15 cellular contexts compared by ENCODE assay signal in genomic region chr9:21616082-21616778, GRCh38.
A peak's percentile ranks its signal among the peaks of the same experiment; 100 is the strongest.
DNase-seq lines count a peak whose midpoint lies in the region; ATAC-seq, FAIRE-seq and TF ChIP-seq lines count a peak whose summit lies in the region.
"Had no signal": no experiment of that assay in that cellular context is flagged by ENCODE, and none has a peak within 500 bp of the region (broad histone marks: within the 10 kb centered on the region; RNA-seq: fewer than 3 reads in every experiment).

No MANE protein-coding gene starts in this region.

- no peaks in the 10 kb centered on the region for H3K36me3 Mint-ChIP-seq in glutamatergic neuron (ENCODE audit: unreplicated experiment)
- H3K36me3 Mint-ChIP-seq: naive thymus-derived CD4-positive, alpha-beta T cell had no signal

- peak; percentile 83 for DNase-seq in AG20443 (ENCODE audit: low spot score)
- DNase-seq in HTR-8/SVneo (ENCODE audit: insufficient read length, low spot score), result peak; percentile 54
- DNase-seq in brain microvascular endothelial cell, result peak; percentile 95
- DNase-seq in left lung, result no peak
- no peak for DNase-seq in NK-92 treated with Interleukin-12 subunit alpha and Interleukin-12 subunit beta, amount 100 ng/mL, for 24 hours (lab: John Stamatoyannopoulos, UW)
- DNase-seq in GM12891 (ENCODE audit: insufficient read length, low spot score), result no peak
- no peak for DNase-seq in 8988T
- DNase-seq in glutamatergic neuron, result no peak
- DNase-seq: activated T-cell treated with anti-CD3 and anti-CD28 coated beads, Interleukin-2, amount 50 U/mL, for 24 hours; COR-L47; naive thymus-derived CD4-positive, alpha-beta T cell; NCI-H1417 treated with DMSO at 0.1 percent for 48 hours; stimulated activated naive CD4-positive, alpha-beta T cell had no signal

- no peaks in the 10 kb centered on the region for H3K9me3 Mint-ChIP-seq in glutamatergic neuron (ENCODE audit: unreplicated experiment)
- H3K9me3 Mint-ChIP-seq: activated T-cell treated with anti-CD3 and anti-CD28 coated beads, Interleukin-2, amount 50 U/mL, for 24 hours had no signal

- in situ Hi-C loops in brain microvascular endothelial cell (cut with HindIII; ENCODE audit: low pct_ligation_motif_present, low sequenced_read_pairs), result no loop called here

- peak overlapping the region; percentile 83 for H3K27ac ChIP-seq in brain microvascular endothelial cell
- H3K27ac ChIP-seq in left lung, result no peak overlapping the region

- H3K36me3 ChIP-seq in brain microvascular endothelial cell (replicated peaks) (no peaks in the 10 kb centered on the region), left lung (no peaks in the 10 kb centered on the region)

- H3K27ac Mint-ChIP-seq in glutamatergic neuron (ENCODE audit: unreplicated experiment), result no peak overlapping the region
- H3K27ac Mint-ChIP-seq: activated T-cell treated with anti-CD3 and anti-CD28 coated beads, Interleukin-2, amount 50 U/mL, for 24 hours; naive thymus-derived CD4-positive, alpha-beta T cell had no signal

- no peaks in the 10 kb centered on the region for H3K4me1 Mint-ChIP-seq in glutamatergic neuron (ENCODE audit: low read depth, unreplicated experiment)

- no peak overlapping the region for H3K4me3 Mint-ChIP-seq in glutamatergic neuron (ENCODE audit: unreplicated experiment)
- H3K4me3 Mint-ChIP-seq: activated T-cell treated with anti-CD3 and anti-CD28 coated beads, Interleukin-2, amount 50 U/mL, for 24 hours had no signal

- peak; percentile 35 for ATAC-seq in left lung
- ATAC-seq: GM12878; naive thymus-derived CD4-positive, alpha-beta T cell had no signal

- intact Hi-C loops in left lung (cut with DNase I), result no loop called here

- no peaks in the 10 kb centered on the region for H3K27me3 Mint-ChIP-seq in glutamatergic neuron (ENCODE audit: unreplicated experiment)
- H3K27me3 Mint-ChIP-seq: activated T-cell treated with anti-CD3 and anti-CD28 coated beads, Interleukin-2, amount 50 U/mL, for 24 hours had no signal

- FAIRE-seq in HTR-8/SVneo (lab: Jason Lieb, UNC) (no peak), GM12891 (lab: Jason Lieb, UNC) (no peak)
- FAIRE-seq: colon, GM12878 had no signal

- H3K27me3 ChIP-seq in brain microvascular endothelial cell (replicated peaks) (no peaks in the 10 kb centered on the region), left lung (peaks cover 0 to 5% of the 10 kb centered on the region in 2 donors)

- TF ChIP-seq CTCF in brain microvascular endothelial cell (IDR thresholded peaks at IDR 0.05; ENCODE audit: low read depth, low read length, missing control alignments), result no peak
- TF ChIP-seq CTCF in left lung (IDR thresholded peaks at IDR 0.05), result no peak
- no peak for TF ChIP-seq CTCF in glutamatergic neuron (IDR thresholded peaks at IDR 0.05; ENCODE audit: partially characterized antibody, unreplicated experiment)

- H3K4me1 ChIP-seq in left lung, result no peaks in the 10 kb centered on the region

- no peak overlapping the region for H3K4me3 ChIP-seq in brain microvascular endothelial cell (ENCODE audit: low read depth, low read length)
- no peak overlapping the region for H3K4me3 ChIP-seq in left lung
- H3K4me3 ChIP-seq: GM12878 had no signal

- H3K9me3 ChIP-seq in left lung, result no peaks in the 10 kb centered on the region

- TF ChIP-seq POLR2A in GM12891 (IDR thresholded peaks at IDR 0.05; ENCODE audit: low read depth, low read length), result no peak

TF ChIP-seq in GM12891, 5 proteins besides CTCF, POLR2A, EP300 and RAD21:
- TF ChIP-seq TAF1 (IDR thresholded peaks at IDR 0.05; ENCODE audit: low read depth, low read length), result no peak
- TF ChIP-seq POLR2AphosphoS5 (IDR thresholded peaks at IDR 0.05; ENCODE audit: low read depth, low read length), result no peak
- no peak for TF ChIP-seq SPI1 (IDR thresholded peaks at IDR 0.05; ENCODE audit: low read depth, low read length)
- TF ChIP-seq POU2F2 (IDR thresholded peaks at IDR 0.05; ENCODE audit: low read depth, low read length), result no peak
- TF ChIP-seq PAX5 (IDR thresholded peaks at IDR 0.05; ENCODE audit: insufficient read depth, low read length, severe bottlenecking), result no peak

Comparison
In these comparisons a context has a peak if more than half of its experiments do, and no peak if none do; other contexts are left out.
1. DNase-seq: peak in AG20443 (single experiment), HTR-8/SVneo (single experiment) and brain microvascular endothelial cell (single experiment); none in left lung (0 of 2), NK-92 treated with Interleukin-12 subunit alpha and Interleukin-12 subunit beta, amount 100 ng/mL, for 24 hours (single experiment), GM12891 (single experiment), 8988T (single experiment) and glutamatergic neuron (single experiment).